12 cellular contexts compared by ENCODE assay signal in genomic region chr2:74383254-74383653, GRCh38. TPM values are rescaled to one million over a fixed set of nuclear protein-coding genes. Genes with fewer than 3 reads are reported as not detected.
DNase-seq lines count a peak whose midpoint lies in the region; ATAC-seq and TF ChIP-seq lines count a peak whose summit lies in the region.
"Had no signal": no experiment of that assay in that cellular context is flagged by ENCODE, and none has a peak within 500 bp of the region (broad histone marks: within the 10 kb centered on the region; RNA-seq: fewer than 3 reads in every experiment).

No MANE protein-coding gene starts in this region.

- H3K27me3 ChIP-seq in Caco-2 (replicated peaks; ENCODE audit: control insufficient read depth, insufficient read depth, low read length), result no peaks in the 10 kb centered on the region
- H3K27me3 ChIP-seq: gastrocnemius medialis had no signal

- CTCF ChIA-PET in Caco-2 (lab: Charles Lee), result interaction anchor here (1.1 kb wide), 1 partner anchor 9 kb away, joined by 3 read pairs; no protein-coding TSS in a partner anchor

- intact Hi-C loops in Caco-2 (cut with micrococcal nuclease; ENCODE audit: unreplicated experiment), result no loop called here

- BruUV-seq in Caco-2 (replicated peaks; lab: Mats Ljungman, UMichigan), result no TSS peak

- peaks cover 19% of the 10 kb centered on the region for H3K36me3 Mint-ChIP-seq in Caco-2 (ENCODE audit: insufficient read depth, unreplicated experiment)

- H3K27ac Mint-ChIP-seq in Caco-2 (ENCODE audit: unreplicated experiment), result peak overlapping the region; percentile 13
- H3K27ac Mint-ChIP-seq: CD8-positive, alpha-beta T cell had no signal

- in situ Hi-C loops in astrocyte of the cerebellum (cut with HindIII; ENCODE audit: low sequenced_read_pairs), result no loop called here

- TF ChIP-seq CTCF in Caco-2 (IDR thresholded peaks at IDR 0.05; ENCODE audit: insufficient read depth in 1 of 2, low read depth in 1 of 2, low read length in 1 of 2, severe bottlenecking in 1 of 2, unreplicated experiment in 1 of 2) (no peak), astrocyte of the cerebellum (IDR thresholded peaks at IDR 0.05; ENCODE audit: low read depth, low read length, missing control alignments) (no peak), fibroblast of the aortic adventitia (IDR thresholded peaks at IDR 0.05; ENCODE audit: insufficient read depth, low read length) (no peak)

- no peak for ATAC-seq in GM21526 (IDR thresholded peaks at IDR 0.05; ENCODE audit: low FRiP score, unreplicated experiment)
- ATAC-seq: CD8-positive, alpha-beta T cell; gastrocnemius medialis; K562 had no signal

- H3K4me1 ChIP-seq in Caco-2, result peaks cover 4% of the 10 kb centered on the region; the same call in 1 of the 2 replicates

- H3K9me3 ChIP-seq in Caco-2, result no peaks in the 10 kb centered on the region
- H3K9me3 ChIP-seq: gastrocnemius medialis had no signal

- no peaks in the 10 kb centered on the region; the same call in 1 of the 2 replicates for H3K36me3 ChIP-seq in Caco-2 (ENCODE audit: control insufficient read depth, insufficient read depth, low read length)
- H3K36me3 ChIP-seq: gastrocnemius medialis had no signal

- H3K4me3 ChIP-seq in Caco-2 (ENCODE audit: low read depth, low read length) (no peak overlapping the region), astrocyte of the cerebellum (ENCODE audit: low read depth, low read length) (no peak overlapping the region), fibroblast of the aortic adventitia (ENCODE audit: low read depth, low read length) (no peak overlapping the region)
- H3K4me3 ChIP-seq: gastrocnemius medialis, K562 had no signal

- H3K27me3 Mint-ChIP-seq in Caco-2 (ENCODE audit: insufficient read depth, unreplicated experiment), result no peaks in the 10 kb centered on the region

- no peak overlapping the region for H3K4me3 Mint-ChIP-seq in Caco-2 (ENCODE audit: unreplicated experiment)
- H3K4me3 Mint-ChIP-seq: CD8-positive, alpha-beta T cell had no signal

- no peaks in the 10 kb centered on the region for H3K9me3 Mint-ChIP-seq in Caco-2 (ENCODE audit: unreplicated experiment)
- H3K9me3 Mint-ChIP-seq: CD8-positive, alpha-beta T cell had no signal

- DNase-seq in Caco-2 (no peak), astrocyte of the cerebellum (ENCODE audit: low read depth) (peak; percentile 23), fibroblast of the aortic adventitia (ENCODE audit: low read depth) (peak; percentile 83), renal cortical epithelial cell (ENCODE audit: low read depth) (peak; percentile 30), SHP77 treated with DMSO at 0.1 percent for 48 hours (lab: John Stamatoyannopoulos, UW) (no peak), HPDE6-E6E7 (ENCODE audit: extremely low spot score) (no peak), NCI-H1694 (lab: John Stamatoyannopoulos, UW) (no peak)
- DNase-seq: amniotic stem cell; CD8-positive, alpha-beta T cell; gastrocnemius medialis had no signal

- H3K4me1 Mint-ChIP-seq in Caco-2 (ENCODE audit: low read depth, unreplicated experiment), result no peaks in the 10 kb centered on the region

- POLR2A ChIA-PET in Caco-2 (lab: Charles Lee), result interaction anchor here (0.9 kb wide), 2 partner anchors 8 to 57 kb away, joined by 4 to 6 read pairs; no protein-coding TSS in a partner anchor

RNA-seq across cellular contexts. Expression of gene DCTN1, which starts 3.1 kb away (rescaled TPM):
- 132 and 139 TPM in 2 replicates for total RNA-seq in Caco-2 (2022)
- total RNA-seq in fibroblast of the aortic adventitia (ENCODE audit: low replicate concordance), result 147 and 293 TPM in 2 replicates
- total RNA-seq in renal cortical epithelial cell, result 87.2 and 196 TPM in 2 replicates

RNA-seq across cellular contexts. Expression of gene C2orf81, which starts 38.2 kb away (rescaled TPM):
- total RNA-seq in Caco-2 (2022), result 0.84 and 1.7 TPM in 2 replicates
- 1.9 and 2.8 TPM in 2 replicates for total RNA-seq in fibroblast of the aortic adventitia (ENCODE audit: low replicate concordance)
- 1.4 and 3.9 TPM in 2 replicates for total RNA-seq in renal cortical epithelial cell
- total RNA-seq: K562 had no signal

RNA-seq across cellular contexts. Expression of gene WDR54, which starts 38.3 kb away (rescaled TPM):
- total RNA-seq in Caco-2 (2022) (8.4 and 9.9 TPM in 2 replicates), fibroblast of the aortic adventitia (ENCODE audit: low replicate concordance) (16.9 and 34.3 TPM in 2 replicates), renal cortical epithelial cell (39.5 and 56.6 TPM in 2 replicates)

RNA-seq across cellular contexts. Expression of gene SLC4A5, which starts 40.0 kb away (rescaled TPM):
- total RNA-seq in Caco-2 (2022) (1.9 and 2.2 TPM in 2 replicates), fibroblast of the aortic adventitia (ENCODE audit: low replicate concordance) (0.25 and 0.45 TPM in 2 replicates), renal cortical epithelial cell (0.89 and 1.2 TPM in 2 replicates)

RNA-seq across cellular contexts. Expression of gene RTKN, which starts 58.5 kb away (rescaled TPM):
- total RNA-seq in Caco-2 (2022), result 123 and 139 TPM in 2 replicates
- total RNA-seq in fibroblast of the aortic adventitia (ENCODE audit: low replicate concordance), result 12.0 and 15.7 TPM in 2 replicates
- total RNA-seq in renal cortical epithelial cell, result 60.8 TPM in 2 replicates

Comparison
In these comparisons a context has a peak if more than half of its experiments do, and no peak if none do; other contexts are left out.
1. DNase-seq: peak in astrocyte of the cerebellum (single experiment), fibroblast of the aortic adventitia (single experiment) and renal cortical epithelial cell (single experiment); none in Caco-2 (0 of 2), SHP77 treated with DMSO at 0.1 percent for 48 hours (single experiment), HPDE6-E6E7 (single experiment) and NCI-H1694 (single experiment).